Comparison of ENCODE assay signal across 22 cellular contexts in the genomic region with DNA sequence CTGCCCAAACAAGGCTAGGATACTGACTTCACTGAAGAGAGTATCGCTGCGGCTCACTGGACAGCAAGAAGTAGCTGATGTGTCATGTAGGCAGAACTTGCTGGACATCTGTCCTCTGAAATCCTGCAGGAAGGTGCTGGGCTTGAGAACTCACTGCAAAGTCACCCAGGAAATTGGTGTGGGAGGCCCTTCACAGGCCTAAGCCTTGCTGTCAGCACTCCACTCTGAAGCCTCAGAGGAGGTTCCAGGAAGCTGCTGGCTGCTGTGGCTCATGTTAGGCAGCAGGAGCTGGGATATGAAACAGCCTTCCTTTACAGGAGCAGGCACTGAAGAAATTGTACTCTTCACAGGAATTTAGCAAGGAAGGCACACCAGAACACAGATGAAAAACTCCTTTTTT.
A peak's percentile ranks its signal among the peaks of the same experiment; 100 is the strongest.
DNase-seq lines count a peak whose midpoint lies in the region; FAIRE-seq and TF ChIP-seq lines count a peak whose summit lies in the region.
"Had no signal": no experiment of that assay in that cellular context is flagged by ENCODE, and none has a peak within 500 bp of the region (broad histone marks: within the 10 kb centered on the region; RNA-seq: fewer than 3 reads in every experiment).

No MANE protein-coding gene starts in this region.

- no peaks in the 10 kb centered on the region for H3K36me3 Mint-ChIP-seq in astrocyte (ENCODE audit: low read depth, unreplicated experiment)
- H3K36me3 Mint-ChIP-seq: CD14-positive monocyte; memory B cell; naive thymus-derived CD8-positive, alpha-beta T cell had no signal

- no peaks in the 10 kb centered on the region for H3K9me3 ChIP-seq in astrocyte (ENCODE audit: insufficient read depth, low read depth, low read length)
- H3K9me3 ChIP-seq in breast epithelium, result no peaks in the 10 kb centered on the region
- H3K9me3 ChIP-seq: SJCRH30, spleen, thoracic aorta had no signal

- peaks cover 19% of the 10 kb centered on the region for H3K4me1 Mint-ChIP-seq in astrocyte (ENCODE audit: low read depth, unreplicated experiment)
- H3K4me1 Mint-ChIP-seq: CD14-positive monocyte, memory B cell had no signal

- H3K27me3 ChIP-seq in astrocyte (ENCODE audit: insufficient read depth, low read length) (no peaks in the 10 kb centered on the region), breast epithelium (no peaks in the 10 kb centered on the region)
- H3K27me3 ChIP-seq: SJCRH30, spleen had no signal

- H3K9ac ChIP-seq in astrocyte (ENCODE audit: low read length), result no peak overlapping the region

- FAIRE-seq in astrocyte (lab: Jason Lieb, UNC), result no peak
- FAIRE-seq: A204.1, GM18507 had no signal

- no peaks in the 10 kb centered on the region for H3K27me3 Mint-ChIP-seq in astrocyte (ENCODE audit: low read depth, unreplicated experiment)
- H3K27me3 Mint-ChIP-seq: memory B cell; naive thymus-derived CD8-positive, alpha-beta T cell had no signal

- H3K4me3 Mint-ChIP-seq in astrocyte (ENCODE audit: unreplicated experiment), result no peak overlapping the region
- H3K4me3 Mint-ChIP-seq: CD14-positive monocyte; memory B cell; naive thymus-derived CD8-positive, alpha-beta T cell; T-helper 2 cell treated with Interferon-gamma antibody and Interleukin-4, amounts not matched to agents 5 μg/mL and 100 μg/mL, for 36 hours had no signal

- no peak for TF ChIP-seq POLR2A in breast epithelium (IDR thresholded peaks at IDR 0.05)

- peaks cover 6% of the 10 kb centered on the region for H3K4me1 ChIP-seq in astrocyte (ENCODE audit: insufficient read depth, low read length)
- H3K4me1 ChIP-seq in breast epithelium, result no peaks in the 10 kb centered on the region
- H3K4me1 ChIP-seq: SJCRH30, spleen had no signal

- DNase-seq in ACHN (peak; percentile 2), HK-2 (ENCODE audit: unreplicated experiment) (peak; percentile 27), astrocyte (ENCODE audit: low read depth) (peak; percentile 20), islet precursor cell (peak; percentile 56), NCI-H1048 (lab: John Stamatoyannopoulos, UW) (no peak), breast epithelium (ENCODE audit: low spot score in 2 of 2) (no peak)
- DNase-seq in central memory CD4-positive, alpha-beta T cell, result no peak
- no peak for DNase-seq in stimulated activated CD4-positive, alpha-beta T cell treated with anti-CD3 and anti-CD28 coated beads, Interleukin-2, amount 100 ng/mL, for 24 hours
- DNase-seq: DMS79; hippocampal formation; KBM-7; naive thymus-derived CD8-positive, alpha-beta T cell; NCI-H1092 treated with DMSO at 0.1 percent for 48 hours; NCI-H524 treated with DMSO at 0.1 percent for 48 hours; SJCRH30; spleen had no signal

- peaks cover 2% of the 10 kb centered on the region for H3K9me3 Mint-ChIP-seq in astrocyte (ENCODE audit: unreplicated experiment)
- H3K9me3 Mint-ChIP-seq: T-helper 2 cell treated with Interferon-gamma antibody and Interleukin-4, amounts not matched to agents 5 μg/mL and 100 μg/mL, for 36 hours had no signal

- intact Hi-C loops in breast epithelium (cut with DNase I; ENCODE audit: low total_unique reads), result no loop called here

- H3K27ac ChIP-seq in astrocyte (ENCODE audit: low read depth, low read length) (no peak overlapping the region), breast epithelium (no peak overlapping the region)
- H3K27ac ChIP-seq: SJCRH30, spleen, thoracic aorta had no signal

- no peak overlapping the region for H3K4me3 ChIP-seq in astrocyte (ENCODE audit: insufficient read depth, low read depth, low read length)
- no peak overlapping the region for H3K4me3 ChIP-seq in breast epithelium
- H3K4me3 ChIP-seq: SJCRH30, spleen, thoracic aorta had no signal

- no peak overlapping the region for H3K4me2 ChIP-seq in astrocyte (ENCODE audit: low read length)

- H3K27ac Mint-ChIP-seq in astrocyte (ENCODE audit: unreplicated experiment), result peak overlapping the region; percentile 41
- H3K27ac Mint-ChIP-seq: CD14-positive monocyte; memory B cell; naive thymus-derived CD8-positive, alpha-beta T cell; T-helper 2 cell treated with Interferon-gamma antibody and Interleukin-4, amounts not matched to agents 5 μg/mL and 100 μg/mL, for 36 hours had no signal

- no peak overlapping the region for H2AFZ ChIP-seq in astrocyte (ENCODE audit: low read depth, low read length)

- in situ Hi-C loops in ACHN (cut with HindIII; ENCODE audit: low pct_ligation_motif_present, low pct_unique_long_range_greater_than_20kb, low sequenced_read_pairs), result no loop called here

- no peak for TF ChIP-seq CTCF in astrocyte (IDR thresholded peaks at IDR 0.05; ENCODE audit: insufficient read depth, low read depth, low read length)
- TF ChIP-seq CTCF in breast epithelium (IDR thresholded peaks at IDR 0.05), result no peak

- H4K20me1 ChIP-seq in astrocyte (ENCODE audit: insufficient read depth, low read length), result no peaks in the 10 kb centered on the region

- no peaks in the 10 kb centered on the region for H3K79me2 ChIP-seq in astrocyte (ENCODE audit: insufficient read depth, low read length)

- H3K36me3 ChIP-seq in astrocyte (ENCODE audit: insufficient read depth, low read length), result no peaks in the 10 kb centered on the region
- H3K36me3 ChIP-seq in breast epithelium, result no peaks in the 10 kb centered on the region
- H3K36me3 ChIP-seq: SJCRH30, spleen, thoracic aorta had no signal

Comparison
In these comparisons a context has a peak if more than half of its experiments do, and no peak if none do; other contexts are left out.
1. DNase-seq: peak in ACHN (single experiment), HK-2 (single experiment), astrocyte (single experiment) and islet precursor cell (single experiment); none in NCI-H1048 (single experiment), breast epithelium (0 of 2), central memory CD4-positive, alpha-beta T cell (single experiment) and stimulated activated CD4-positive, alpha-beta T cell treated with anti-CD3 and anti-CD28 coated beads, Interleukin-2, amount 100 ng/mL, for 24 hours (0 of 2).